Comparison of ENCODE assay signal across 17 cellular contexts in the genomic region with DNA sequence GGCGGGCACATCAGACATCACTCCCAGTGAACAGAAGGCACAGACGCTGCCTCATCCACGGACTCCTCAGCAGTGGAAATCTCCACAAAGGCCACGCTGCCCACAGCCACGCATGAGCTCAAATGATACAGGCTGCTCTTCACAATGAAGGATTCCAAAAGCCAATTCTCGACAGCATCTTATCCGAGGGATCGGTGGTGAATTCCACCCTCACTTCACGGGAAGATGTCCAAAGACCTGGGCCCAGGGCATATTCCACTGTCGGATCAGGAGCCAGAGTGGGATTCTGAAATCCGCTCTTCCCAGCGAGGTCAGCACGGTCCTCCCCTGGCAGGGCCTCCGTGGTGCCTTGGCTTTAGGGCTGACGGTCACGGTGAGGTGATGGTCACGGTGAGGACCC.
"Had no signal": no experiment of that assay in that cellular context is flagged by ENCODE, and none has a peak within 500 bp of the region (broad histone marks: within the 10 kb centered on the region; RNA-seq: fewer than 3 reads in every experiment).

No MANE protein-coding gene starts in this region.

- H3K27me3 ChIP-seq: hepatocyte, neutrophil, ovary, tibial nerve had no signal

- H3K9me3 ChIP-seq: neutrophil, ovary, tibial nerve had no signal

- H3K4me2 ChIP-seq: hepatocyte, smooth muscle cell had no signal

- H3K36me3 ChIP-seq: ovary had no signal

- ATAC-seq: left colon, left ventricle myocardium superior, right cardiac atrium had no signal

- H3K27ac Mint-ChIP-seq: nephron; progenitor cell of endocrine pancreas; stimulated activated naive CD8-positive, alpha-beta T cell treated with anti-CD3 and anti-CD28 coated beads, Interleukin-15, Interleukin-2, amounts not matched to agents 100 ng/mL and 50 ng/mL, for 24 hours had no signal

- H3K4me1 Mint-ChIP-seq: nephron had no signal

- H2AFZ ChIP-seq: hepatocyte had no signal

- H3K4me1 ChIP-seq: tibial nerve had no signal

- H3K4me3 ChIP-seq: coronary artery, hepatocyte, ovary, smooth muscle cell, tibial nerve had no signal

- DNase-seq: effector CD4-positive, alpha-beta T cell; foreskin melanocyte; left colon; left ventricle myocardium superior; mesendoderm; naive B cell; ovary; right cardiac atrium; stimulated activated CD4-positive, alpha-beta T cell treated with anti-CD3 and anti-CD28 coated beads, Interleukin-2, amount 100 ng/mL, for 48 hours had no signal

- H3K4me3 Mint-ChIP-seq: naive B cell; nephron; stimulated activated naive CD8-positive, alpha-beta T cell treated with anti-CD3 and anti-CD28 coated beads, Interleukin-15, Interleukin-2, amounts not matched to agents 100 ng/mL and 50 ng/mL, for 24 hours had no signal

- H3K27me3 Mint-ChIP-seq: naive B cell; progenitor cell of endocrine pancreas; stimulated activated naive CD8-positive, alpha-beta T cell treated with anti-CD3 and anti-CD28 coated beads, Interleukin-15, Interleukin-2, amounts not matched to agents 100 ng/mL and 50 ng/mL, for 24 hours had no signal

- H3K9me3 Mint-ChIP-seq: naive B cell; nephron; stimulated activated naive CD8-positive, alpha-beta T cell treated with anti-CD3 and anti-CD28 coated beads, Interleukin-15, Interleukin-2, amounts not matched to agents 100 ng/mL and 50 ng/mL, for 24 hours had no signal

- H3K27ac ChIP-seq: coronary artery, hepatocyte, neutrophil, ovary, tibial nerve had no signal
